Comparison of ENCODE assay signal across 9 cellular contexts in the genomic region with DNA sequence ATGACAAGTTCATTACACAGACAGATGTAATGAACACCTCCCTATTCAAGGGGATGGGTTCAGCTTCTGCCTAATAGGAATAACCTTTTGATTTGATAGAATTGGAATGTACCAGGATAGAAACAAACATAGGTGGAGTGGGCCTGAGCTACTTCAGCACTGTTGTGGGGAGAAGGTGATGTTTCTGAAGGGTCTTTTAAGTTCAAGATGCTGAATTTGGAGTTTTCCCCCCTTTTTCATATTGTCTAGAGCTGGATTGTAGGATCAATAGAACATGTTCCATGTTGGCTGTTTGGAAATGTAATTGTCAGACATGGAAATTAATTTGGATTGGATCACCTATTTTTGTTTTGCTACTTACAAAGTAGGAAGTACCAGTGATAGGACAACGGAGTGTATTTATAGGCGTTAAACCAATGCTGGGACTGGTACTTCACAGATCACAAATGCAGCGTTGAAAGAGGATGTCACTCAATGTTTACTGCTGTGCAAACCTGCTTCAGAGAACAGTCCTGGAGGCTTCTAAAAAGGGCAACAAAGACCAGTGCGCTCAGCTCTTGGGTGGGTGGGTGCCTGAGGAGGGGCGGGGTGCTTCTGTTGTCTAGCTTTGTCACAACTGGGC. TPM values are rescaled to one million over a fixed set of nuclear protein-coding genes. Genes with fewer than 3 reads are reported as not detected.
A peak's percentile ranks its signal among the peaks of the same experiment; 100 is the strongest.
DNase-seq lines count a peak whose midpoint lies in the region; ATAC-seq, FAIRE-seq and TF ChIP-seq lines count a peak whose summit lies in the region.
"Had no signal": no experiment of that assay in that cellular context is flagged by ENCODE, and none has a peak within 500 bp of the region (broad histone marks: within the 10 kb centered on the region; RNA-seq: fewer than 3 reads in every experiment).

No MANE protein-coding gene starts in this region.

- H2AK5ac ChIP-seq in trophoblast cell (ENCODE audit: low read length), result no peak overlapping the region

- no peaks in the 10 kb centered on the region for H4K20me1 ChIP-seq in endothelial cell of umbilical vein (replicated peaks; ENCODE audit: control insufficient read depth, extremely low read depth, insufficient read depth, low read length)

- no peaks in the 10 kb centered on the region for H3K9me3 ChIP-seq in endothelial cell of umbilical vein (replicated peaks; ENCODE audit: control insufficient read depth, insufficient read depth, low read length)
- no peaks in the 10 kb centered on the region for H3K9me3 ChIP-seq in trophoblast cell (ENCODE audit: insufficient read depth, low read depth, low read length)
- H3K9me3 ChIP-seq: neutrophil had no signal

- no peak overlapping the region for H2BK12ac ChIP-seq in trophoblast cell (ENCODE audit: low read length)

- H3K23ac ChIP-seq in trophoblast cell (ENCODE audit: low read length), result no peak overlapping the region

- H3K4ac ChIP-seq in trophoblast cell (ENCODE audit: low read depth, low read length), result peak overlapping the region; percentile 13

- no peak overlapping the region for H4K12ac ChIP-seq in trophoblast cell (ENCODE audit: low read depth, low read length)

- H2BK5ac ChIP-seq in trophoblast cell (ENCODE audit: low read depth, low read length, poor library complexity), result no peak overlapping the region

- dilution Hi-C loops in endothelial cell of umbilical vein (cut with MboI; ENCODE audit: extremely low pct_ligation_motif_present, low sequenced_read_pairs), result no loop called here

- H2AFZ ChIP-seq in endothelial cell of umbilical vein (ENCODE audit: low read depth, low read length) (no peak overlapping the region), trophoblast cell (ENCODE audit: insufficient read depth, low read length, poor library complexity) (no peak overlapping the region)

- H3K9me1 ChIP-seq in endothelial cell of umbilical vein (replicated peaks; ENCODE audit: control insufficient read depth, extremely low read depth, insufficient read depth, low read length), result no peaks in the 10 kb centered on the region

- TF ChIP-seq CTCF in endothelial cell of umbilical vein (IDR thresholded peaks at IDR 0.05; ENCODE audit: extremely low read depth in 1 of 2, insufficient read depth in 1 of 2, low read depth in 1 of 2, low read length in 2 of 2), result no peak

- H3K18ac ChIP-seq in trophoblast cell (ENCODE audit: low read length), result no peak overlapping the region

- BruUV-seq in endothelial cell of umbilical vein (replicated peaks; lab: Mats Ljungman, UMichigan), result no TSS peak

- no peak overlapping the region for H4K8ac ChIP-seq in trophoblast cell (ENCODE audit: low read depth, low read length)

- no peak overlapping the region for H4K91ac ChIP-seq in trophoblast cell (ENCODE audit: low read depth, low read length)

- H3K9ac ChIP-seq in endothelial cell of umbilical vein (replicated peaks; ENCODE audit: extremely low read depth, insufficient read depth, low read length), result no peak overlapping the region
- H3K9ac ChIP-seq in trophoblast cell (ENCODE audit: low read length), result no peak overlapping the region

- no peak for ATAC-seq in HG03159 (IDR thresholded peaks at IDR 0.05; ENCODE audit: unreplicated experiment)
- no peak for ATAC-seq in GM18870 (IDR thresholded peaks at IDR 0.05; ENCODE audit: unreplicated experiment)

- intact Hi-C loops in endothelial cell of umbilical vein (cut with micrococcal nuclease), result loop anchor here (5.0 kb wide), 2 partner anchors 146 to 274 kb away; no protein-coding TSS in a partner anchor

- no peak for FAIRE-seq in endothelial cell of umbilical vein (lab: Jason Lieb, UNC)

- H3K79me1 ChIP-seq in trophoblast cell (ENCODE audit: low read length), result peaks cover 18% of the 10 kb centered on the region

- H3K27me3 ChIP-seq in endothelial cell of umbilical vein (ENCODE audit: control insufficient read depth in 2 of 2, insufficient read depth in 2 of 2, low read length in 2 of 2) (peaks cover 2 to 14% of the 10 kb centered on the region in 2 experiments), trophoblast cell (ENCODE audit: insufficient read depth, low read length) (no peaks in the 10 kb centered on the region)

- H3K4me2 ChIP-seq in endothelial cell of umbilical vein (ENCODE audit: insufficient read depth, low read length) (peak overlapping the region; percentile 76), trophoblast cell (ENCODE audit: low read length) (peak overlapping the region; percentile 93)

- no peak overlapping the region for H3K27ac ChIP-seq in endothelial cell of umbilical vein (ENCODE audit: insufficient read depth, low read depth, low read length)
- H3K27ac ChIP-seq in trophoblast cell (ENCODE audit: low read depth, low read length), result no peak overlapping the region
- H3K27ac ChIP-seq: neutrophil had no signal

- no peaks in the 10 kb centered on the region for H3K36me3 ChIP-seq in endothelial cell of umbilical vein (ENCODE audit: control insufficient read depth in 2 of 2, extremely low read depth in 1 of 2, insufficient read depth in 2 of 2, low read length in 2 of 2)
- H3K36me3 ChIP-seq in trophoblast cell (ENCODE audit: control insufficient read depth in 1 of 2, insufficient read depth in 2 of 2, low read length in 2 of 2), result no peaks in the 10 kb centered on the region
- H3K36me3 ChIP-seq: neutrophil had no signal

- H3K79me2 ChIP-seq in endothelial cell of umbilical vein (ENCODE audit: control insufficient read depth, insufficient read depth, low read length), result no peaks in the 10 kb centered on the region
- peaks cover 20% of the 10 kb centered on the region for H3K79me2 ChIP-seq in trophoblast cell (ENCODE audit: control insufficient read depth, insufficient read depth, low read length, poor library complexity)

- POLR2A ChIA-PET in endothelial cell of umbilical vein (lab: Charles Lee), result no interaction called here

- no peak for TF ChIP-seq POLR2A in endothelial cell of umbilical vein (IDR thresholded peaks at IDR 0.05; ENCODE audit: low read depth, low read length)

- H3K4me3 ChIP-seq in endothelial cell of umbilical vein (replicated peaks in 1 of 3; ENCODE audit: insufficient read depth in 1 of 3, low read depth in 1 of 3, low read length in 3 of 3), result peak overlapping the region in 1 of 3 experiments; percentile 54
- H3K4me3 ChIP-seq in trophoblast cell (ENCODE audit: low read depth, low read length), result no peak overlapping the region

- H3K4me1 ChIP-seq in endothelial cell of umbilical vein (ENCODE audit: control insufficient read depth, extremely low read depth, insufficient read depth, low read length) (peaks cover 15% of the 10 kb centered on the region), trophoblast cell (ENCODE audit: control insufficient read depth in 1 of 2, insufficient read depth in 2 of 2, low read length in 2 of 2) (peaks cover 9 to 13% of the 10 kb centered on the region in 2 experiments)

- WGBS in trophoblast cell (ENCODE audit: extremely low coverage, insufficient coverage, insufficient read length), result no CpG with 5 or more reads among the region's 5 CpGs

- no peak overlapping the region for H2BK120ac ChIP-seq in trophoblast cell (ENCODE audit: insufficient read depth, low read length, poor library complexity)

- DNase-seq in EH (ENCODE audit: low read depth), result peak; percentile 23
- peak; percentile 83 for DNase-seq in NCI-H748 (lab: John Stamatoyannopoulos, UW; ENCODE audit: unreplicated experiment)
- DNase-seq in endothelial cell of umbilical vein (ENCODE audit: low read depth, low spot score), result no peak
- no peak for DNase-seq in trophoblast cell
- DNase-seq in COLO668 (lab: John Stamatoyannopoulos, UW; ENCODE audit: unreplicated experiment), result no peak
- DNase-seq in T-helper 9 cell, result no peak

- no peak overlapping the region for H3K14ac ChIP-seq in trophoblast cell (ENCODE audit: low read length)

- CTCF ChIA-PET in endothelial cell of umbilical vein (lab: Charles Lee), result interaction anchor here (0.6 to 3.0 kb wide), 10 partner anchors 9 to 275 kb away, joined by 3 to 11 read pairs (median 4); no protein-coding TSS in a partner anchor

TF ChIP-seq in endothelial cell of umbilical vein, 7 proteins besides CTCF, POLR2A, EP300 and RAD21:
- no peak for TF ChIP-seq POLR2AphosphoS5 (IDR thresholded peaks at IDR 0.05; ENCODE audit: insufficient read depth, low read depth, low read length)
- TF ChIP-seq FOS (IDR thresholded peaks at IDR 0.05; ENCODE audit: borderline replicate concordance, insufficient read depth, low read length), result peak; percentile 3

RNA-seq across cellular contexts. Expression of gene C1orf21, which starts 2.0 kb away (rescaled TPM):
- 8.5 and 10.0 TPM in 2 replicates for total RNA-seq in endothelial cell of umbilical vein
- polyA plus RNA-seq in endothelial cell of umbilical vein, result 0.79 and 1.1 TPM in 2 replicates
- 1.3 TPM in 2 replicates for polyA plus RNA-seq in endothelial cell of umbilical vein (2011; cell fraction: cytosol; rRNA removed)
- 0.74 and 0.75 TPM in 2 replicates for polyA plus RNA-seq in endothelial cell of umbilical vein (2011; cell fraction: nucleus; rRNA removed)
- polyA plus RNA-seq in endothelial cell of umbilical vein (2012), result 0.82 and 2.1 TPM in 2 replicates
- 1.1 and 1.8 TPM in 2 replicates for polyA minus RNA-seq in endothelial cell of umbilical vein
- polyA minus RNA-seq in endothelial cell of umbilical vein (2011; cell fraction: cytosol; rRNA and poly(A)+ RNA removed), result not detected
- 0.72 and 1.8 TPM in 2 replicates for polyA minus RNA-seq in endothelial cell of umbilical vein (2011; cell fraction: nucleus; rRNA and poly(A)+ RNA removed)
- polyA plus RNA-seq in trophoblast cell (2013), result 141 and 144 TPM in 2 replicates

Comparison
In these comparisons a context has a peak if more than half of its experiments do, and no peak if none do; other contexts are left out.
1. DNase-seq: peak in EH (single experiment) and NCI-H748 (single experiment); none in endothelial cell of umbilical vein (single experiment), trophoblast cell (0 of 2), COLO668 (single experiment) and T-helper 9 cell (single experiment).